ENCODE assay signal across 8 cellular contexts in genomic region chr19:13149173-13149627, GRCh38. TPM values are rescaled to one million over a fixed set of nuclear protein-coding genes. Genes with fewer than 3 reads are reported as not detected.
DNase-seq lines count a peak whose midpoint lies in the region; ATAC-seq and TF ChIP-seq lines count a peak whose summit lies in the region.
"Not testable (repeated sequence)": the region's sequence is repeated elsewhere in the genome, so short reads cannot be mapped to it uniquely, and the experiment has no call there.

No MANE protein-coding gene starts in this region.

- H3F3A ChIP-seq in PC-9 (ENCODE audit: insufficient read depth, low read depth) = peaks cover 40% of the 10 kb centered on the region

- H3K79me2 ChIP-seq in ACC112 (ENCODE audit: control insufficient read depth, insufficient read depth, low read length, unreplicated experiment) (peaks cover 30% of the 10 kb centered on the region), PC-9 (ENCODE audit: low read depth) (peaks cover 60% of the 10 kb centered on the region)

- ATAC-seq in naive thymus-derived CD4-positive, alpha-beta T cell = not testable (repeated sequence)

- in situ Hi-C loops in HAP-1 (cut with MboI; ENCODE audit: low sequenced_read_pairs) = not testable (repeated sequence)

- peak overlapping the region; percentile 56 for H3K27ac Mint-ChIP-seq in activated naive CD4-positive, alpha-beta T cell treated with anti-CD3 and anti-CD28 coated beads for 36 hours
- peak overlapping the region in 8 of 9 donors; percentile 26 to 71 (median 54) for H3K27ac Mint-ChIP-seq in naive thymus-derived CD4-positive, alpha-beta T cell

- H3K27me3 ChIP-seq in ACC112 (ENCODE audit: insufficient read depth, low read length); HAP-1 (ENCODE audit: low read depth); PC-9 (ENCODE audit: insufficient read depth, low read depth); dorsolateral prefrontal cortex; naive thymus-derived CD4-positive, alpha-beta T cell (ENCODE audit: control insufficient read depth in 2 of 2, insufficient read depth in 2 of 2, low read length in 2 of 2): not testable (repeated sequence)

- not testable (repeated sequence) for H3K9me3 Mint-ChIP-seq in activated naive CD4-positive, alpha-beta T cell treated with anti-CD3 and anti-CD28 coated beads for 36 hours
- peaks cover 0 to 13% (median 0%) of the 10 kb centered on the region in 11 donors for H3K9me3 Mint-ChIP-seq in naive thymus-derived CD4-positive, alpha-beta T cell

- not testable (repeated sequence) for BruUV-seq in PC-9 (replicated peaks; lab: Mats Ljungman, UMichigan)

- POLR2A ChIA-PET in PC-9 (lab: Charles Lee; ENCODE audit: unreplicated experiment) = interaction anchor here (0.6 to 0.7 kb wide), 5 partner anchors 19 to 164 kb away, joined by 5 to 21 read pairs (median 12); no protein-coding TSS in a partner anchor
- POLR2A ChIA-PET in naive thymus-derived CD4-positive, alpha-beta T cell (lab: Charles Lee) = interaction anchor here (0.9 to 2.1 kb wide), 11 partner anchors 14 to 84 kb away, joined by 3 to 14 read pairs (median 5); partner anchors contain the start of gene NACC1

- TF ChIP-seq CTCF in PC-9 (conservative IDR thresholded peaks at IDR 0.05); dorsolateral prefrontal cortex (IDR thresholded peaks at IDR 0.05 in 54 of 56, conservative IDR thresholded peaks at IDR 0.05 in 2 of 56; ENCODE audit: low read depth in 1 of 56, partially characterized antibody in 56 of 56): not testable (repeated sequence)

- H3K27ac ChIP-seq in ACC112 (ENCODE audit: low read depth, low read length) = not testable (repeated sequence)
- H3K27ac ChIP-seq in PC-9 (0 out of 2 replicates have a peak overlapping the region, but pooled peaks have one; percentile 96), dorsolateral prefrontal cortex (peak overlapping the region in 55 of 59 donors; percentile 76 to 99 (median 96))
- peak overlapping the region; percentile 96 for H3K27ac ChIP-seq in naive thymus-derived CD4-positive, alpha-beta T cell (ENCODE audit: low read depth, low read length)

- not testable (repeated sequence) for H3K36me3 ChIP-seq in ACC112 (ENCODE audit: insufficient read depth, low read length)
- H3K36me3 ChIP-seq in HAP-1 (replicated peaks) = peaks cover 23% of the 10 kb centered on the region
- H3K36me3 ChIP-seq in PC-9 (ENCODE audit: low read depth) = peaks cover 22% of the 10 kb centered on the region
- peaks cover 0 to 43% (median 4%) of the 10 kb centered on the region in 3 experiments for H3K36me3 ChIP-seq in naive thymus-derived CD4-positive, alpha-beta T cell (ENCODE audit: control insufficient read depth in 2 of 3, insufficient read depth in 3 of 3, low read length in 3 of 3)

- peaks cover 17% of the 10 kb centered on the region for H3K36me3 Mint-ChIP-seq in activated naive CD4-positive, alpha-beta T cell treated with anti-CD3 and anti-CD28 coated beads for 36 hours (ENCODE audit: low read depth)
- peaks cover 9 to 20% (median 14%) of the 10 kb centered on the region in 5 donors for H3K36me3 Mint-ChIP-seq in naive thymus-derived CD4-positive, alpha-beta T cell

- peaks cover 13% of the 10 kb centered on the region for H4K20me1 ChIP-seq in PC-9 (ENCODE audit: insufficient read depth)

- not testable (repeated sequence) for H3K4me1 ChIP-seq in ACC112 (ENCODE audit: control insufficient read depth, insufficient read depth, low read length, unreplicated experiment); HAP-1
- peaks cover 28% of the 10 kb centered on the region for H3K4me1 ChIP-seq in PC-9 (replicated peaks; ENCODE audit: insufficient read depth)
- H3K4me1 ChIP-seq in naive thymus-derived CD4-positive, alpha-beta T cell (ENCODE audit: control insufficient read depth in 2 of 2, insufficient read depth in 2 of 2, low read length in 2 of 2) = peaks cover 9 to 11% of the 10 kb centered on the region in 2 donors

- CTCF ChIA-PET in PC-9 (lab: Charles Lee) = not testable (repeated sequence)
- CTCF ChIA-PET in activated naive CD4-positive, alpha-beta T cell treated with anti-CD3 and anti-CD28 coated beads for 36 hours (lab: Charles Lee) = interaction anchor here (1.1 kb wide), 1 partner anchor 56 kb away, joined by 3 read pairs; no protein-coding TSS in a partner anchor
- CTCF ChIA-PET in naive thymus-derived CD4-positive, alpha-beta T cell (lab: Charles Lee) = interaction anchor here (0.8 to 2.5 kb wide), 3 partner anchors 20 to 112 kb away, joined by 3 to 11 read pairs (median 6); no protein-coding TSS in a partner anchor

- peaks cover 16% of the 10 kb centered on the region for H3K4me1 Mint-ChIP-seq in activated naive CD4-positive, alpha-beta T cell treated with anti-CD3 and anti-CD28 coated beads for 36 hours (ENCODE audit: low read depth)
- peaks cover 6 to 36% (median 18%) of the 10 kb centered on the region in 7 donors for H3K4me1 Mint-ChIP-seq in naive thymus-derived CD4-positive, alpha-beta T cell

- DNase-seq in HAP-1 (ENCODE audit: low spot score in 2 of 2); PC-9; activated naive CD4-positive, alpha-beta T cell treated with anti-CD3 and anti-CD28 coated beads for 36 hours: not testable (repeated sequence)
- peak in 1 of 10 donors; percentile 31 for DNase-seq in dorsolateral prefrontal cortex
- DNase-seq in naive thymus-derived CD4-positive, alpha-beta T cell = peak in 1 of 9 donors; percentile 20
- DNase-seq in stimulated activated CD4-positive, alpha-beta T cell treated with anti-CD3 and anti-CD28 coated beads, Interleukin-15, amount 100 ng/mL, for 24 hours = peak; percentile 33

- peak overlapping the region; percentile 99 for H3K4me3 Mint-ChIP-seq in activated naive CD4-positive, alpha-beta T cell treated with anti-CD3 and anti-CD28 coated beads for 36 hours
- H3K4me3 Mint-ChIP-seq in naive thymus-derived CD4-positive, alpha-beta T cell = peak overlapping the region; percentile 85 to 100 (median 98)

- H3K27me3 Mint-ChIP-seq in activated naive CD4-positive, alpha-beta T cell treated with anti-CD3 and anti-CD28 coated beads for 36 hours (ENCODE audit: low read depth); naive thymus-derived CD4-positive, alpha-beta T cell: not testable (repeated sequence)

- intact Hi-C loops in PC-9 (cut with micrococcal nuclease; ENCODE audit: unreplicated experiment); activated naive CD4-positive, alpha-beta T cell treated with anti-CD3 and anti-CD28 coated beads for 36 hours (cut with micrococcal nuclease); dorsolateral prefrontal cortex (cut with DNase I); naive thymus-derived CD4-positive, alpha-beta T cell (cut with micrococcal nuclease): not testable (repeated sequence)

- H3K9me3 ChIP-seq in HAP-1; PC-9 (ENCODE audit: insufficient read depth, low read depth); naive thymus-derived CD4-positive, alpha-beta T cell (ENCODE audit: control insufficient read depth in 2 of 3, low read length in 3 of 3): not testable (repeated sequence)

- not testable (repeated sequence) for H2AFZ ChIP-seq in ACC112 (ENCODE audit: low read length, unreplicated experiment)
- peak overlapping the region; percentile 79 for H2AFZ ChIP-seq in PC-9

- H3K4me2 ChIP-seq in PC-9 = peak overlapping the region; percentile 99

- not testable (repeated sequence) for H3K9me2 ChIP-seq in PC-9 (ENCODE audit: insufficient read depth)

- H3K4me3 ChIP-seq in ACC112 (ENCODE audit: low read depth, low read length) (peak overlapping the region; percentile 95), HAP-1 (peak overlapping the region; percentile 97), PC-9 (peak overlapping the region; percentile 83), dorsolateral prefrontal cortex (peak overlapping the region; percentile 61 to 98 (median 91)), iPS-11a (ENCODE audit: low read depth, low read length) (peak overlapping the region; percentile 94)
- H3K4me3 ChIP-seq in naive thymus-derived CD4-positive, alpha-beta T cell (ENCODE audit: low read length) = peak overlapping the region; percentile 96

RNA-seq across cellular contexts. Expression of gene STX10, which starts 1.0 kb away (rescaled TPM):
- total RNA-seq in PC-9 (2021) (86.2 and 89.6 TPM in 2 replicates), dorsolateral prefrontal cortex (10 to 100 TPM; 21.7 to 50.2 (median 33.8) TPM)
- total RNA-seq in activated naive CD4-positive, alpha-beta T cell treated with anti-CD3 and anti-CD28 coated beads for 36 hours = 10 to 100 TPM; 48.3 to 48.9 TPM
- total RNA-seq in naive thymus-derived CD4-positive, alpha-beta T cell = 10 to 100 TPM; 42.6 to 76.2 (median 68.5) TPM
- polyA plus RNA-seq in naive thymus-derived CD4-positive, alpha-beta T cell = 10 to 100 TPM; 45.9 to 63.7 TPM

RNA-seq across cellular contexts. Expression of gene IER2, which starts 1.0 kb away (rescaled TPM):
- total RNA-seq in PC-9 (2021) = 72.7 and 95.5 TPM in 2 replicates
- total RNA-seq in activated naive CD4-positive, alpha-beta T cell treated with anti-CD3 and anti-CD28 coated beads for 36 hours = 100 to 1,000 TPM; 120 to 123 TPM
- 10 to 100 TPM; 15.7 to 43.8 (median 25.6) TPM for total RNA-seq in dorsolateral prefrontal cortex
- total RNA-seq in naive thymus-derived CD4-positive, alpha-beta T cell = 100 to 1,000 TPM; 135 to 558 (median 246) TPM
- 100 to 1,000 TPM; 121 to 139 TPM for polyA plus RNA-seq in naive thymus-derived CD4-positive, alpha-beta T cell

RNA-seq across cellular contexts. Expression of gene NACC1, which starts 31.1 kb away (rescaled TPM):
- total RNA-seq in PC-9 (2021) (101 and 133 TPM in 2 replicates), dorsolateral prefrontal cortex (100 to 1,000 TPM in 5 of 120 experiments, 10 to 100 TPM in 115; 54.8 to 122 (median 79.3) TPM)
- 10 to 100 TPM; 41.3 to 45.0 TPM for total RNA-seq in activated naive CD4-positive, alpha-beta T cell treated with anti-CD3 and anti-CD28 coated beads for 36 hours
- 10 to 100 TPM; 18.0 to 72.7 (median 22.4) TPM for total RNA-seq in naive thymus-derived CD4-positive, alpha-beta T cell
- 1 to 10 TPM; 1.7 to 2.0 TPM for polyA plus RNA-seq in naive thymus-derived CD4-positive, alpha-beta T cell

RNA-seq across cellular contexts. Expression of gene TRMT1, which starts 32.7 kb away (rescaled TPM):
- total RNA-seq in PC-9 (2021) (44.1 and 51.1 TPM in 2 replicates), dorsolateral prefrontal cortex (10 to 100 TPM; 30.6 to 70.9 (median 40.8) TPM)
- 10 to 100 TPM; 55.8 to 59.6 TPM for total RNA-seq in activated naive CD4-positive, alpha-beta T cell treated with anti-CD3 and anti-CD28 coated beads for 36 hours
- total RNA-seq in naive thymus-derived CD4-positive, alpha-beta T cell = 10 to 100 TPM; 64.2 to 96.4 (median 87.8) TPM
- 10 to 100 TPM; 22.6 to 36.3 TPM for polyA plus RNA-seq in naive thymus-derived CD4-positive, alpha-beta T cell

RNA-seq across cellular contexts. Expression of gene LYL1, which starts 46.5 kb away (rescaled TPM):
- total RNA-seq in PC-9 (2021) (0.24 TPM in 1 of 2 replicates, not detected in the other), dorsolateral prefrontal cortex (10 to 100 TPM in 2 of 120 experiments, 1 to 10 TPM in 118; 1.0 to 11.8 (median 4.5) TPM)
- 1 to 10 TPM; 1.8 to 2.2 TPM for total RNA-seq in activated naive CD4-positive, alpha-beta T cell treated with anti-CD3 and anti-CD28 coated beads for 36 hours
- total RNA-seq in naive thymus-derived CD4-positive, alpha-beta T cell = 10 to 100 TPM in 1 of 5 experiments, 1 to 10 TPM in 4; 4.6 to 22.6 (median 7.8) TPM
- 1 to 10 TPM; 2.4 to 2.9 TPM for polyA plus RNA-seq in naive thymus-derived CD4-positive, alpha-beta T cell
